1 cellular context compared by ENCODE assay signal in the genomic region with DNA sequence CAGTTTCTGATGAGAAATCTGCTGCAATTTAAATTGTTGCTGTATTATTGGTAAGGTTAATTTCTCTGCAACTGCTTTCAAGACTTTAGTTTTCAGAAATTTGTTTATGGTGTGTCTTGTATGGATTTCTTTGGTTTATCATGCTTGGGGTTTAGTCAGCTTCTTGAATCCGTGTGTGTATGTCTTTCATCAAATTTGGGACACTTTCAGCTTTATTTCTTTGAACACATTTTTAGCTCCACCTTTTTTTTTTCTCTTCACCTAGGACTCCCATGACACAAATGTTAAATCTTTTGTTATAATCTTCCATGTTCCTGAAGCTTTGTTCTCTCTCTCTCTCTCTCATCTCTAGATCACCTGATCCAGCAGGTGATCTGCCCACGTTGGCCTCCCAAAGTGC.
TF ChIP-seq lines count a peak whose summit lies in the region.

No MANE protein-coding gene starts in this region.

TF ChIP-seq in GM12878, 131 proteins besides CTCF, POLR2A, EP300 and RAD21:
- TF ChIP-seq MTA2 (IDR thresholded peaks at IDR 0.05; ENCODE audit: low read depth) (no peak), TARDBP (IDR thresholded peaks at IDR 0.05; ENCODE audit: borderline replicate concordance) (no peak), NR2F1 (conservative IDR thresholded peaks at IDR 0.05) (no peak), IRF4 (IDR thresholded peaks at IDR 0.05; ENCODE audit: low read depth, low read length) (no peak), TBL1XR1 (IDR thresholded peaks at IDR 0.05; ENCODE audit: low read depth, low read length) (no peak), MEF2B (IDR thresholded peaks at IDR 0.05; ENCODE audit: partially characterized antibody, poor library complexity, severe bottlenecking) (no peak), MEF2A (IDR thresholded peaks at IDR 0.05; ENCODE audit: insufficient read depth, low read depth, low read length) (no peak), CHD1 (IDR thresholded peaks at IDR 0.05; ENCODE audit: low read depth, low read length) (no peak), HCFC1 (IDR thresholded peaks at IDR 0.05; ENCODE audit: low read length) (no peak), POU2F2 (IDR thresholded peaks at IDR 0.05; ENCODE audit: borderline replicate concordance, low read depth, low read length) (no peak)
- TF ChIP-seq, protein P1, sequence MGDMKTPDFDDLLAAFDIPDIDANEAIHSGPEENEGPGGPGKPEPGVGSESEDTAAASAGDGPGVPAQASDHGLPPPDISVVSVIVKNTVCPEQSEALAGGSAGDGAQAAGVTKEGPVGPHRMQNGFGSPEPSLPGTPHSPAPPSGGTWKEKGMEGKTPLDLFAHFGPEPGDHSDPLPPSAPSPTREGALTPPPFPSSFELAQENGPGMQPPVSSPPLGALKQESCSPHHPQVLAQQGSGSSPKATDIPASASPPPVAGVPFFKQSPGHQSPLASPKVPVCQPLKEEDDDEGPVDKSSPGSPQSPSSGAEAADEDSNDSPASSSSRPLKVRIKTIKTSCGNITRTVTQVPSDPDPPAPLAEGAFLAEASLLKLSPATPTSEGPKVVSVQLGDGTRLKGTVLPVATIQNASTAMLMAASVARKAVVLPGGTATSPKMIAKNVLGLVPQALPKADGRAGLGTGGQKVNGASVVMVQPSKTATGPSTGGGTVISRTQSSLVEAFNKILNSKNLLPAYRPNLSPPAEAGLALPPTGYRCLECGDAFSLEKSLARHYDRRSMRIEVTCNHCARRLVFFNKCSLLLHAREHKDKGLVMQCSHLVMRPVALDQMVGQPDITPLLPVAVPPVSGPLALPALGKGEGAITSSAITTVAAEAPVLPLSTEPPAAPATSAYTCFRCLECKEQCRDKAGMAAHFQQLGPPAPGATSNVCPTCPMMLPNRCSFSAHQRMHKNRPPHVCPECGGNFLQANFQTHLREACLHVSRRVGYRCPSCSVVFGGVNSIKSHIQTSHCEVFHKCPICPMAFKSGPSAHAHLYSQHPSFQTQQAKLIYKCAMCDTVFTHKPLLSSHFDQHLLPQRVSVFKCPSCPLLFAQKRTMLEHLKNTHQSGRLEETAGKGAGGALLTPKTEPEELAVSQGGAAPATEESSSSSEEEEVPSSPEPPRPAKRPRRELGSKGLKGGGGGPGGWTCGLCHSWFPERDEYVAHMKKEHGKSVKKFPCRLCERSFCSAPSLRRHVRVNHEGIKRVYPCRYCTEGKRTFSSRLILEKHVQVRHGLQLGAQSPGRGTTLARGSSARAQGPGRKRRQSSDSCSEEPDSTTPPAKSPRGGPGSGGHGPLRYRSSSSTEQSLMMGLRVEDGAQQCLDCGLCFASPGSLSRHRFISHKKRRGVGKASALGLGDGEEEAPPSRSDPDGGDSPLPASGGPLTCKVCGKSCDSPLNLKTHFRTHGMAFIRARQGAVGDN (IDR thresholded peaks at IDR 0.05), result no peak
- TF ChIP-seq, protein P2, sequence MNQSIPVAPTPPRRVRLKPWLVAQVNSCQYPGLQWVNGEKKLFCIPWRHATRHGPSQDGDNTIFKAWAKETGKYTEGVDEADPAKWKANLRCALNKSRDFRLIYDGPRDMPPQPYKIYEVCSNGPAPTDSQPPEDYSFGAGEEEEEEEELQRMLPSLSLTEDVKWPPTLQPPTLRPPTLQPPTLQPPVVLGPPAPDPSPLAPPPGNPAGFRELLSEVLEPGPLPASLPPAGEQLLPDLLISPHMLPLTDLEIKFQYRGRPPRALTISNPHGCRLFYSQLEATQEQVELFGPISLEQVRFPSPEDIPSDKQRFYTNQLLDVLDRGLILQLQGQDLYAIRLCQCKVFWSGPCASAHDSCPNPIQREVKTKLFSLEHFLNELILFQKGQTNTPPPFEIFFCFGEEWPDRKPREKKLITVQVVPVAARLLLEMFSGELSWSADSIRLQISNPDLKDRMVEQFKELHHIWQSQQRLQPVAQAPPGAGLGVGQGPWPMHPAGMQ (IDR thresholded peaks at IDR 0.05; ENCODE audit: borderline replicate concordance), result no peak
